Comparison of ENCODE assay signal across 9 cellular contexts in genomic region chr13:66296328-66296727, GRCh38.
"Had no signal": no experiment of that assay in that cellular context is flagged by ENCODE, and none has a peak within 500 bp of the region (broad histone marks: within the 10 kb centered on the region; RNA-seq: fewer than 3 reads in every experiment).

No MANE protein-coding gene starts in this region.

- ATAC-seq: HCT116 had no signal

- H3K4me2 ChIP-seq: KMS-11 had no signal

- H3K9me3 ChIP-seq: HAP-1 had no signal

- H3K9ac ChIP-seq: GM23248, KMS-11 had no signal

- DNase-seq: GM23248, GOT3, H7, Karpas-422, KBM-7 had no signal

- H3K36me3 ChIP-seq: HAP-1 had no signal

- H3K4me3 ChIP-seq: GM23248, HAP-1 had no signal

- H3K27ac ChIP-seq: GM23248, KMS-11 had no signal

- H3K4me1 ChIP-seq: HAP-1 had no signal

- FAIRE-seq: HTR-8/SVneo had no signal

- H2AFZ ChIP-seq: GM23248 had no signal
